14 cellular contexts compared by ENCODE assay signal in genomic region chr3:7518471-7518870, GRCh38.
DNase-seq lines count a peak whose midpoint lies in the region; ATAC-seq and TF ChIP-seq lines count a peak whose summit lies in the region.
"Had no signal": no experiment of that assay in that cellular context is flagged by ENCODE, and none has a peak within 500 bp of the region (broad histone marks: within the 10 kb centered on the region; RNA-seq: fewer than 3 reads in every experiment).

No MANE protein-coding gene starts in this region.

- H3K27me3 Mint-ChIP-seq in T-helper 17 cell, result no peaks in the 10 kb centered on the region
- H3K27me3 Mint-ChIP-seq: IgD-negative memory B cell had no signal

- in situ Hi-C loops in astrocyte of the spinal cord (cut with HindIII; ENCODE audit: low sequenced_read_pairs), result no loop called here

- no peak overlapping the region for H3K4me3 ChIP-seq in astrocyte of the spinal cord (ENCODE audit: low read depth, low read length)

- ATAC-seq in T-helper 17 cell, result no peak
- ATAC-seq: left colon had no signal

- H3K9me3 ChIP-seq in T-helper 17 cell (ENCODE audit: control insufficient read depth, low read length, poor library complexity, severe bottlenecking), result no peaks in the 10 kb centered on the region

- H3K4me3 Mint-ChIP-seq in T-helper 17 cell, result no peak overlapping the region
- H3K4me3 Mint-ChIP-seq: IgD-negative memory B cell had no signal

- no peaks in the 10 kb centered on the region for H3K36me3 Mint-ChIP-seq in T-helper 17 cell (ENCODE audit: low read depth)
- H3K36me3 Mint-ChIP-seq: IgD-negative memory B cell had no signal

- DNase-seq in DMS79 (lab: John Stamatoyannopoulos, UW), result peak; percentile 14
- peak; percentile 5 for DNase-seq in NCI-H146 treated with DMSO at 0.1 percent for 48 hours (lab: John Stamatoyannopoulos, UW; ENCODE audit: unreplicated experiment)
- DNase-seq in astrocyte of the spinal cord (ENCODE audit: low read depth, low spot score), result peak; percentile 50
- DNase-seq in left kidney (ENCODE audit: low read depth, low spot score), result peak; percentile 28
- no peak for DNase-seq in T-helper 17 cell
- no peak for DNase-seq in stimulated activated CD4-positive, alpha-beta T cell treated with anti-CD3 and anti-CD28 coated beads, Interleukin-12 subunit alpha, Interleukin-12 subunit beta, amount 100 ng/mL, for 4 hours
- no peak for DNase-seq in D341Med (ENCODE audit: low spot score)
- DNase-seq in activated T-cell treated with anti-CD3 and anti-CD28 coated beads for 4 hours, result no peak
- DNase-seq: left colon; NCI-H526 treated with DMSO at 0.1 percent for 48 hours; posterior cingulate gyrus; stimulated activated CD4-positive, alpha-beta T cell treated with anti-CD3 and anti-CD28 coated beads, Interleukin-15, amount 100 ng/mL, for 24 hours had no signal

- no peaks in the 10 kb centered on the region for H3K4me1 Mint-ChIP-seq in T-helper 17 cell
- H3K4me1 Mint-ChIP-seq: IgD-negative memory B cell had no signal

- H3K27ac Mint-ChIP-seq in T-helper 17 cell, result no peak overlapping the region
- H3K27ac Mint-ChIP-seq: activated T-helper 2 cell treated with anti-CD3 and anti-CD28 coated beads, Interferon-gamma antibody, Interleukin-2, Interleukin-4, amounts not matched to agents 10 μg/mL and 5 μg/mL and 100 μg/mL, durations not matched to agents 14 hours and 24 hours and 36 hours; IgD-negative memory B cell had no signal

- no peak for TF ChIP-seq CTCF in astrocyte of the spinal cord (IDR thresholded peaks at IDR 0.05; ENCODE audit: low read depth, low read length)

Comparison
In these comparisons a context has a peak if more than half of its experiments do, and no peak if none do; other contexts are left out.
1. DNase-seq: peak in DMS79 (single experiment), NCI-H146 treated with DMSO at 0.1 percent for 48 hours (single experiment), astrocyte of the spinal cord (single experiment) and left kidney (single experiment); none in T-helper 17 cell (0 of 3), stimulated activated CD4-positive, alpha-beta T cell treated with anti-CD3 and anti-CD28 coated beads, Interleukin-12 subunit alpha, Interleukin-12 subunit beta, amount 100 ng/mL, for 4 hours (single experiment), D341Med (single experiment) and activated T-cell treated with anti-CD3 and anti-CD28 coated beads for 4 hours (single experiment).